ENCODE assay signal across 21 cellular contexts in the genomic region with DNA sequence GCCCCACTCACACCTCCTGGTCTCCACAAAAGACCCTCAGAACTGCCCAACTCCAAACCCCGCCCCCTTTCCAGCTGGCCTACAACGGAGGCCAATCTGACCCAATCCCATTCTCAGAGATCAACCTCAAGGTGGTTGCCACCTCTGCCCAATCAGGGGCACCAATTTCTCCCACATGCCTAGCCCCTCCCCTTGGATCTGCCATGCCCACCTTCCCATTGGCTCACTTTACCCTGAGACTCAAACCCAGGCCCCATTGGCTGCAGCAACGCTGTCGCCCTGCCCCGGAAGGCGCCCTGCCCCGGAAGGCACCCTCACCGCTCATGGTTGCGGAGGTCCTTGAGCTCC. TPM values are rescaled to one million over a fixed set of nuclear protein-coding genes. Genes with fewer than 3 reads are reported as not detected.
A peak's percentile ranks its signal among the peaks of the same experiment; 100 is the strongest.
DNase-seq lines count a peak whose midpoint lies in the region; ATAC-seq, FAIRE-seq and TF ChIP-seq lines count a peak whose summit lies in the region.
"Had no signal": no experiment of that assay in that cellular context is flagged by ENCODE, and none has a peak within 500 bp of the region (broad histone marks: within the 10 kb centered on the region; RNA-seq: fewer than 3 reads in every experiment).

No MANE protein-coding gene starts in this region.

- BruUV-seq in A673 (replicated peaks; lab: Mats Ljungman, UMichigan), result no TSS peak

- peak overlapping the region; percentile 63 for H3K4me3 Mint-ChIP-seq in activated T-helper 17 cell treated with anti-CD3 and anti-CD28 coated beads, Interleukin-2, amount 50 U/mL, for 72 hours
- peak overlapping the region in 8 of 10 donors; percentile 24 to 82 (median 68) for H3K4me3 Mint-ChIP-seq in naive thymus-derived CD4-positive, alpha-beta T cell

- H3K4me3 ChIP-seq in A673 (ENCODE audit: low read depth, low read length, poor library complexity, severe bottlenecking) (no peak overlapping the region), stomach (no peak overlapping the region)
- H3K4me3 ChIP-seq in naive thymus-derived CD4-positive, alpha-beta T cell (ENCODE audit: low read length), result peak overlapping the region; percentile 44
- H3K4me3 ChIP-seq: mucosa of descending colon, ovary, SK-N-MC, thyroid gland had no signal

- DNase-seq in A673 (ENCODE audit: low spot score) (no peak), ELF-1 (ENCODE audit: low read depth, low spot score) (peak; percentile 19), HTR-8/SVneo (ENCODE audit: insufficient read length, low spot score) (no peak), stomach (no peak)
- DNase-seq in naive thymus-derived CD4-positive, alpha-beta T cell, result no peak
- DNase-seq in stimulated activated CD4-positive, alpha-beta T cell treated with anti-CD3 and anti-CD28 coated beads, Interleukin-4, amount 100 ng/mL, for 1 hour, result no peak
- DNase-seq: activated CD4-positive, alpha-beta T cell treated with anti-CD3 and anti-CD28 coated beads, Interleukin-2, amount 50 U/mL, for 4 hours; activated effector memory CD4-positive, alpha-beta T cell treated with Interleukin-2 at 50 U/mL for 16 hours; AML-193; foreskin fibroblast; left colon; mucosa of descending colon; NCI-H1105 treated with DMSO at 0.1 percent for 48 hours; ovary; small intestine; thyroid gland had no signal

- TF ChIP-seq CTCF in A673 (conservative IDR thresholded peaks at IDR 0.05; ENCODE audit: low read depth, low read length) (no peak), stomach (IDR thresholded peaks at IDR 0.05) (no peak)

- H3K36me3 ChIP-seq in A673 (ENCODE audit: insufficient read depth, low read length, poor library complexity, severe bottlenecking) (peaks cover 11% of the 10 kb centered on the region), stomach (peaks cover 19 to 52% (median 40%) of the 10 kb centered on the region in 4 donors)
- peaks cover 0 to 23% (median 0%) of the 10 kb centered on the region in 3 experiments for H3K36me3 ChIP-seq in naive thymus-derived CD4-positive, alpha-beta T cell (ENCODE audit: control insufficient read depth in 2 of 3, insufficient read depth in 3 of 3, low read length in 3 of 3)
- H3K36me3 ChIP-seq: ovary had no signal

- peaks cover 14% of the 10 kb centered on the region for H3K4me1 ChIP-seq in A673 (ENCODE audit: insufficient read depth, low read length, poor library complexity, severe bottlenecking)
- peaks cover 19 to 44% of the 10 kb centered on the region in 2 donors for H3K4me1 ChIP-seq in naive thymus-derived CD4-positive, alpha-beta T cell (ENCODE audit: control insufficient read depth in 2 of 2, insufficient read depth in 2 of 2, low read length in 2 of 2)
- peaks cover 10 to 40% (median 14%) of the 10 kb centered on the region in 4 donors for H3K4me1 ChIP-seq in stomach
- H3K4me1 ChIP-seq: ascending aorta, thyroid gland had no signal

- no peaks in the 10 kb centered on the region for H3K27me3 ChIP-seq in A673 (replicated peaks; ENCODE audit: insufficient read depth, low read depth, low read length, poor library complexity)
- H3K27me3 ChIP-seq in naive thymus-derived CD4-positive, alpha-beta T cell (ENCODE audit: control insufficient read depth in 2 of 2, insufficient read depth in 2 of 2, low read length in 2 of 2), result no peaks in the 10 kb centered on the region
- H3K27me3 ChIP-seq in stomach, result no peaks in the 10 kb centered on the region
- H3K27me3 ChIP-seq: ascending aorta, ovary, thyroid gland had no signal

- POLR2A ChIA-PET in A673 (lab: Charles Lee; ENCODE audit: low non-redundant PET), result no interaction called here
- POLR2A ChIA-PET in naive thymus-derived CD4-positive, alpha-beta T cell (lab: Charles Lee), result interaction anchor here (0.6 to 1.6 kb wide), 2 partner anchors 10 to 16 kb away, joined by 3 to 8 read pairs; partner anchors contain the start of genes ZNF646 and ZNF668

- H3K9me3 Mint-ChIP-seq in activated T-helper 17 cell treated with anti-CD3 and anti-CD28 coated beads, Interleukin-2, amount 50 U/mL, for 72 hours, result no peaks in the 10 kb centered on the region
- H3K9me3 Mint-ChIP-seq in naive thymus-derived CD4-positive, alpha-beta T cell, result peaks cover 0 to 1% (median 0%) of the 10 kb centered on the region in 11 donors

- peaks cover 20% of the 10 kb centered on the region for H3K4me1 Mint-ChIP-seq in activated T-helper 17 cell treated with anti-CD3 and anti-CD28 coated beads, Interleukin-2, amount 50 U/mL, for 72 hours
- peaks cover 21 to 53% (median 40%) of the 10 kb centered on the region in 7 donors for H3K4me1 Mint-ChIP-seq in naive thymus-derived CD4-positive, alpha-beta T cell

- intact Hi-C loops in A673 (cut with micrococcal nuclease; ENCODE audit: unreplicated experiment), result no loop called here
- intact Hi-C loops in naive thymus-derived CD4-positive, alpha-beta T cell (cut with micrococcal nuclease), result no loop called here
- intact Hi-C loops in stomach (cut with DNase I; ENCODE audit: low total_unique reads), result no loop called here

- H3K9me3 ChIP-seq in A673 (ENCODE audit: low read depth, low read length, poor library complexity, severe bottlenecking) (no peaks in the 10 kb centered on the region), stomach (no peaks in the 10 kb centered on the region)
- no peaks in the 10 kb centered on the region for H3K9me3 ChIP-seq in naive thymus-derived CD4-positive, alpha-beta T cell (ENCODE audit: control insufficient read depth in 2 of 3, low read length in 3 of 3)
- H3K9me3 ChIP-seq: ascending aorta, mucosa of descending colon, ovary, thyroid gland had no signal

- CTCF ChIA-PET in A673 (lab: Charles Lee), result no interaction called here
- CTCF ChIA-PET in naive thymus-derived CD4-positive, alpha-beta T cell (lab: Charles Lee), result no interaction called here

- ATAC-seq in activated T-helper 17 cell treated with anti-CD3 and anti-CD28 coated beads, Interleukin-2, amount 50 U/mL, for 72 hours (replicated peaks), result no peak
- no peak for ATAC-seq in naive thymus-derived CD4-positive, alpha-beta T cell
- no peak for ATAC-seq in HG03460 (IDR thresholded peaks at IDR 0.05; ENCODE audit: unreplicated experiment)

- TF ChIP-seq POLR2A in stomach (IDR thresholded peaks at IDR 0.05), result no peak

- H3K27ac Mint-ChIP-seq in activated T-helper 17 cell treated with anti-CD3 and anti-CD28 coated beads, Interleukin-2, amount 50 U/mL, for 72 hours, result no peak overlapping the region
- peak overlapping the region in 6 of 9 donors; percentile 43 to 76 (median 52) for H3K27ac Mint-ChIP-seq in naive thymus-derived CD4-positive, alpha-beta T cell

- no peak for FAIRE-seq in HTR-8/SVneo (lab: Jason Lieb, UNC)
- FAIRE-seq: endometrium, small intestine had no signal

- H3K36me3 Mint-ChIP-seq in activated T-helper 17 cell treated with anti-CD3 and anti-CD28 coated beads, Interleukin-2, amount 50 U/mL, for 72 hours (ENCODE audit: low read depth), result peaks cover 52% of the 10 kb centered on the region
- peaks cover 0 to 19% (median 4%) of the 10 kb centered on the region in 5 donors for H3K36me3 Mint-ChIP-seq in naive thymus-derived CD4-positive, alpha-beta T cell

- H3K27me3 Mint-ChIP-seq in activated T-helper 17 cell treated with anti-CD3 and anti-CD28 coated beads, Interleukin-2, amount 50 U/mL, for 72 hours, result no peaks in the 10 kb centered on the region
- H3K27me3 Mint-ChIP-seq in naive thymus-derived CD4-positive, alpha-beta T cell, result no peaks in the 10 kb centered on the region

- 94 to 96% (median 95%) methylated on average over 9 of the region's 9 CpGs for WGBS in stomach, 5 donors

- TF ChIP-seq EP300 in stomach (IDR thresholded peaks at IDR 0.05), result no peak

- peak overlapping the region; percentile 10 for H3K27ac ChIP-seq in A673 (ENCODE audit: low read depth, low read length, poor library complexity, severe bottlenecking)
- H3K27ac ChIP-seq in naive thymus-derived CD4-positive, alpha-beta T cell (ENCODE audit: low read depth, low read length), result no peak overlapping the region
- H3K27ac ChIP-seq in stomach, result peak overlapping the region in 2 of 5 donors; percentile 54 to 59
- H3K27ac ChIP-seq: ovary, SK-N-MC, thyroid gland had no signal

RNA-seq across cellular contexts. Expression of gene ZNF668, which starts 10.6 kb away (rescaled TPM):
- total RNA-seq in A673 (2021) (16.5 and 19.8 TPM in 2 replicates), stomach (10 to 100 TPM in 3 of 5 donors, 1 to 10 TPM in 1, not detected in 1; 8.6 to 14.2 (median 12.0) TPM)
- 10 to 100 TPM; 15.1 to 19.4 TPM for total RNA-seq in activated T-helper 17 cell treated with anti-CD3 and anti-CD28 coated beads, Interleukin-2, amount 50 U/mL, for 72 hours
- total RNA-seq in naive thymus-derived CD4-positive, alpha-beta T cell, result 10 to 100 TPM; 10.7 to 15.2 (median 12.6) TPM
- polyA plus RNA-seq in naive thymus-derived CD4-positive, alpha-beta T cell, result 10 to 100 TPM in 1 of 2 donors, 1 to 10 TPM in 1; 6.1 to 14.0 TPM
- 1 to 10 TPM; 5.7 to 10.0 (median 6.0) TPM for polyA plus RNA-seq in stomach

RNA-seq across cellular contexts. Expression of gene ZNF646, which starts 10.8 kb away (rescaled TPM):
- total RNA-seq in A673 (2021) (26.6 and 27.9 TPM in 2 replicates), stomach (10 to 100 TPM in 2 of 5 donors, 1 to 10 TPM in 3; 6.7 to 13.4 (median 9.0) TPM)
- 10 to 100 TPM; 19.6 to 29.7 TPM for total RNA-seq in activated T-helper 17 cell treated with anti-CD3 and anti-CD28 coated beads, Interleukin-2, amount 50 U/mL, for 72 hours
- total RNA-seq in naive thymus-derived CD4-positive, alpha-beta T cell, result 10 to 100 TPM; 22.2 to 49.1 (median 30.4) TPM
- polyA plus RNA-seq in naive thymus-derived CD4-positive, alpha-beta T cell, result 10 to 100 TPM in 1 of 2 donors, 1 to 10 TPM in 1; 3.9 to 13.3 TPM
- 1 to 10 TPM; 2.1 to 5.0 (median 2.6) TPM for polyA plus RNA-seq in stomach

RNA-seq across cellular contexts. Expression of gene PRSS53, which starts 25.3 kb away (rescaled TPM):
- total RNA-seq in A673 (2021) (3.1 and 4.0 TPM in 2 replicates), stomach (1 to 10 TPM in 3 of 5 donors, under 1 TPM in 1, not detected in 1; 0.87 to 5.3 (median 1.9) TPM)
- 10 to 100 TPM in 1 of 2 donors, 1 to 10 TPM in 1; 4.5 to 17.3 TPM for total RNA-seq in activated T-helper 17 cell treated with anti-CD3 and anti-CD28 coated beads, Interleukin-2, amount 50 U/mL, for 72 hours
- 1 to 10 TPM; 5.2 to 7.2 (median 7.1) TPM for total RNA-seq in naive thymus-derived CD4-positive, alpha-beta T cell
- polyA plus RNA-seq in naive thymus-derived CD4-positive, alpha-beta T cell, result 1 to 10 TPM in 1 of 2 donors, under 1 TPM in 1; 0.46 to 1.6 TPM
- 1 to 10 TPM in 2 of 3 donors, under 1 TPM in 1; 0.46 to 1.3 (median 1.1) TPM for polyA plus RNA-seq in stomach

RNA-seq across cellular contexts. Expression of gene STX4, which starts 30.1 kb away (rescaled TPM):
- total RNA-seq in A673 (2021) (31.2 and 35.1 TPM in 2 replicates), stomach (100 to 1,000 TPM in 2 of 5 donors, 10 to 100 TPM in 3; 13.8 to 254 (median 60.0) TPM)
- total RNA-seq in activated T-helper 17 cell treated with anti-CD3 and anti-CD28 coated beads, Interleukin-2, amount 50 U/mL, for 72 hours, result 10 to 100 TPM; 49.4 to 76.9 TPM
- total RNA-seq in naive thymus-derived CD4-positive, alpha-beta T cell, result 100 to 1,000 TPM in 3 of 5 experiments, 10 to 100 TPM in 2; 77.9 to 114 (median 100) TPM
- polyA plus RNA-seq in naive thymus-derived CD4-positive, alpha-beta T cell, result 10 to 100 TPM; 23.1 to 33.1 TPM
- 10 to 100 TPM; 59.3 to 73.9 (median 60.4) TPM for polyA plus RNA-seq in stomach

RNA-seq across cellular contexts. Expression of gene VKORC1, which starts 31.1 kb away (rescaled TPM):
- total RNA-seq in A673 (2021) (85.0 and 98.3 TPM in 2 replicates), stomach (100 to 1,000 TPM in 1 of 5 donors, 10 to 100 TPM in 4; 20.1 to 191 (median 35.0) TPM)
- 100 to 1,000 TPM in 1 of 2 donors, 10 to 100 TPM in 1; 75.3 to 107 TPM for total RNA-seq in activated T-helper 17 cell treated with anti-CD3 and anti-CD28 coated beads, Interleukin-2, amount 50 U/mL, for 72 hours
- total RNA-seq in naive thymus-derived CD4-positive, alpha-beta T cell, result 10 to 100 TPM; 29.5 to 69.3 (median 35.6) TPM
- 10 to 100 TPM; 82.3 to 93.0 TPM for polyA plus RNA-seq in naive thymus-derived CD4-positive, alpha-beta T cell
- polyA plus RNA-seq in stomach, result 10 to 100 TPM; 53.2 to 90.8 (median 62.9) TPM
